Comparison of ENCODE assay signal across 30 cellular contexts in the genomic region with DNA sequence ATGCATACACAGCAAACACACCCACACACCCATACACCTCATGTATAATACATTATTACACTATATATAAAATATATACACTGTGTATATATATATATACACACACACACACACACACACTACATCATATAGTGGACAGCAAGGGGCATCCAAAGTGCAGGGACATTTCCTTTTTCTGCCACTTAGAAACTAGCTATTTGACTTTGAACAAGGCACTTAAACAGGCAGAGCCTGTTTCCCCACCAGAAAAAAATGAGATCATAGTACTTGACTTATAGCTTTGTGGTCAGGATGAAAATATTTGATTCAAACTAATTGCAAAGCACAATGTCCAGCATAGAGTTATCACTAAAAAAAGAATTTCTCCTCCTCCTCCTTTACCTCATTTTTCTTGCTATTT.
"Had no signal": no experiment of that assay in that cellular context is flagged by ENCODE, and none has a peak within 500 bp of the region (broad histone marks: within the 10 kb centered on the region; RNA-seq: fewer than 3 reads in every experiment).

No MANE protein-coding gene starts in this region.

- H3K4me1 Mint-ChIP-seq: activated CD4-positive, alpha-beta T cell treated with anti-CD3 and anti-CD28 coated beads, Interleukin-2, amount 10 ng/mL, durations not matched to agents 24 days and 14 days; activated naive CD8-positive, alpha-beta T cell treated with anti-CD3 and anti-CD28 coated beads for 36 hours; activated T-helper 17 cell treated with anti-CD3 and anti-CD28 coated beads, Interleukin-2, amount 50 U/mL, for 72 hours had no signal

- H3K36me3 Mint-ChIP-seq: activated naive CD8-positive, alpha-beta T cell treated with anti-CD3 and anti-CD28 coated beads for 36 hours had no signal

- H3K27me3 Mint-ChIP-seq: activated CD8-positive, alpha-beta T cell treated with anti-CD3 and anti-CD28 coated beads for 36 hours; activated naive CD8-positive, alpha-beta T cell treated with anti-CD3 and anti-CD28 coated beads for 36 hours had no signal

- H3K9me3 Mint-ChIP-seq: activated CD4-positive, alpha-beta T cell treated with anti-CD3 and anti-CD28 coated beads, Interleukin-2, amount 10 ng/mL, durations not matched to agents 24 days and 14 days; activated CD8-positive, alpha-beta T cell treated with anti-CD3 and anti-CD28 coated beads for 36 hours; activated naive CD8-positive, alpha-beta T cell treated with anti-CD3 and anti-CD28 coated beads for 36 hours; activated T-cell treated with anti-CD3 and anti-CD28 coated beads, Interleukin-2, amount 50 U/mL, for 72 hours; activated T-helper 17 cell treated with anti-CD3 and anti-CD28 coated beads, Interleukin-2, amount 50 U/mL, for 72 hours had no signal

- DNase-seq: activated CD4-positive, alpha-beta T cell treated with anti-CD3 and anti-CD28 coated beads, Interleukin-2, amount 10 ng/mL, durations not matched to agents 24 days and 14 days; activated CD4-positive, alpha-beta T cell treated with anti-CD3 and anti-CD28 coated beads, Interleukin-2, amount 50 U/mL, for 4 hours; activated CD8-positive, alpha-beta T cell treated with anti-CD3 and anti-CD28 coated beads for 36 hours; activated effector memory CD4-positive, alpha-beta T cell treated with anti-CD3 and anti-CD28 coated beads, Interleukin-2, amount 50 U/mL, for 16 hours; activated naive CD4-positive, alpha-beta T cell; activated naive CD4-positive, alpha-beta T cell treated with anti-CD3 and anti-CD28 coated beads, Interleukin-2, amount 50 U/mL, for 16 hours; activated naive CD8-positive, alpha-beta T cell treated with anti-CD3 and anti-CD28 coated beads for 36 hours; activated T-cell treated with anti-CD3 and anti-CD28 coated beads, Interleukin-2, amount 50 U/mL, for 1 hour; activated T-cell treated with anti-CD3 and anti-CD28 coated beads, Interleukin-2, amount 50 U/mL, for 72 hours; amniotic stem cell; aorta; brain microvascular endothelial cell; central memory CD4-positive, alpha-beta T cell; MG63; NCI-H1048; NCI-H1105 treated with DMSO at 0.1 percent for 48 hours; NCI-H1436; NCI-H1694; NCI-H1930; NCI-H2081 treated with DMSO at 0.1 percent for 48 hours; NCI-H2171; NCI-H69; NK-92 treated with Interleukin-12 subunit alpha and Interleukin-12 subunit beta, amount 100 ng/mL, for 24 hours; PC-9; SIG-M5; SW 1271; T-helper 1 cell; T-helper 2 cell; T-helper 9 cell had no signal

- H3K27ac Mint-ChIP-seq: activated CD4-positive, alpha-beta T cell treated with anti-CD3 and anti-CD28 coated beads, Interleukin-2, amount 10 ng/mL, durations not matched to agents 24 days and 14 days; activated CD8-positive, alpha-beta T cell treated with anti-CD3 and anti-CD28 coated beads for 36 hours; activated naive CD8-positive, alpha-beta T cell treated with anti-CD3 and anti-CD28 coated beads for 36 hours; activated T-cell treated with anti-CD3 and anti-CD28 coated beads, Interleukin-2, amount 50 U/mL, for 72 hours; activated T-helper 17 cell treated with anti-CD3 and anti-CD28 coated beads, Interleukin-2, amount 50 U/mL, for 72 hours had no signal

- H3K4me3 Mint-ChIP-seq: activated CD4-positive, alpha-beta T cell treated with anti-CD3 and anti-CD28 coated beads, Interleukin-2, amount 10 ng/mL, durations not matched to agents 24 days and 14 days; activated CD8-positive, alpha-beta T cell treated with anti-CD3 and anti-CD28 coated beads for 36 hours; activated naive CD8-positive, alpha-beta T cell treated with anti-CD3 and anti-CD28 coated beads for 36 hours; activated T-cell treated with anti-CD3 and anti-CD28 coated beads, Interleukin-2, amount 50 U/mL, for 72 hours; activated T-helper 17 cell treated with anti-CD3 and anti-CD28 coated beads, Interleukin-2, amount 50 U/mL, for 72 hours had no signal
